Comparison of ENCODE assay signal across 8 cellular contexts in genomic region chr16:89490386-89491237, GRCh38. TPM values are rescaled to one million over a fixed set of nuclear protein-coding genes. Genes with fewer than 3 reads are reported as not detected.
DNase-seq lines count a peak whose midpoint lies in the region; ATAC-seq and TF ChIP-seq lines count a peak whose summit lies in the region.

Gene ANKRD11 (minus strand): TSS chr16:89490561. CDS start chr16:89317019, 173,542 bp downstream.

- H3K4me1 ChIP-seq in gastroesophageal sphincter = peaks cover 2 to 55% (median 21%) of the 10 kb centered on the region in 3 donors

- peak; percentile 98 for ATAC-seq in gastroesophageal sphincter

- H3K27ac Mint-ChIP-seq in HFFc6 = peak within 1 kb of the TSS; percentile 92
- H3K27ac Mint-ChIP-seq in activated naive CD4-positive, alpha-beta T cell treated with anti-CD3 and anti-CD28 coated beads, Interleukin-2, amount 10 ng/mL, durations not matched to agents 7 days and 5 days = peak within 1 kb of the TSS; percentile 98

- no peaks in the 10 kb centered on the region for H3K27me3 ChIP-seq in gastroesophageal sphincter

- H3K4me3 Mint-ChIP-seq in HFFc6 = peak within 1 kb of the TSS; percentile 94
- peak within 1 kb of the TSS; percentile 94 for H3K4me3 Mint-ChIP-seq in activated naive CD4-positive, alpha-beta T cell treated with anti-CD3 and anti-CD28 coated beads, Interleukin-2, amount 10 ng/mL, durations not matched to agents 7 days and 5 days

- peak within 1 kb of the TSS; percentile 83 for H3K9ac ChIP-seq in SK-N-MC (ENCODE audit: insufficient read length)

- peak within 1 kb of the TSS; percentile 83 for H3K27ac ChIP-seq in SK-N-MC
- H3K27ac ChIP-seq in gastroesophageal sphincter = peak within 1 kb of the TSS; percentile 95 to 100 (median 99)

- no peak for TF ChIP-seq CTCF in HFFc6 (IDR thresholded peaks at IDR 0.05)
- no peak for TF ChIP-seq CTCF in NB4 (IDR thresholded peaks at IDR 0.05; ENCODE audit: low read depth, low read length)
- TF ChIP-seq CTCF in gastroesophageal sphincter (IDR thresholded peaks at IDR 0.05) = peak in 2 of 4 experiments; percentile 20 to 23

- TF ChIP-seq EP300 in gastroesophageal sphincter (IDR thresholded peaks at IDR 0.05) = no peak

- peaks cover 8% of the 10 kb centered on the region for H3K27me3 Mint-ChIP-seq in HFFc6 (ENCODE audit: insufficient read depth)
- no peaks in the 10 kb centered on the region for H3K27me3 Mint-ChIP-seq in activated naive CD4-positive, alpha-beta T cell treated with anti-CD3 and anti-CD28 coated beads, Interleukin-2, amount 10 ng/mL, durations not matched to agents 7 days and 5 days

- H3K9me3 ChIP-seq in SK-N-MC (ENCODE audit: low read depth, low read length) (no peaks in the 10 kb centered on the region), gastroesophageal sphincter (no peaks in the 10 kb centered on the region)

- peaks cover 16% of the 10 kb centered on the region for H3K36me3 Mint-ChIP-seq in HFFc6 (ENCODE audit: low read depth)
- H3K36me3 Mint-ChIP-seq in activated naive CD4-positive, alpha-beta T cell treated with anti-CD3 and anti-CD28 coated beads, Interleukin-2, amount 10 ng/mL, durations not matched to agents 7 days and 5 days = peaks cover 25% of the 10 kb centered on the region

- TF ChIP-seq POLR2A in NB4 (IDR thresholded peaks at IDR 0.05; ENCODE audit: extremely low read depth, insufficient read length) (peak; percentile 57), gastroesophageal sphincter (IDR thresholded peaks at IDR 0.05) (peak; percentile 94 to 95)

- 0% methylated on average over 10 of the region's 105 CpGs; no CpG with 5 or more reads in 1 of the 2 donors for WGBS in gastroesophageal sphincter (ENCODE audit: low coverage in 1 of 2), 2 donors

- CTCF ChIA-PET in activated naive CD4-positive, alpha-beta T cell treated with anti-CD3 and anti-CD28 coated beads, Interleukin-2, amount 10 ng/mL, durations not matched to agents 7 days and 5 days (lab: Charles Lee) = no interaction called here

- H3K9me3 Mint-ChIP-seq in HFFc6 = no peaks in the 10 kb centered on the region
- H3K9me3 Mint-ChIP-seq in activated naive CD4-positive, alpha-beta T cell treated with anti-CD3 and anti-CD28 coated beads, Interleukin-2, amount 10 ng/mL, durations not matched to agents 7 days and 5 days = no peaks in the 10 kb centered on the region

- peaks cover 62% of the 10 kb centered on the region for H3K4me1 Mint-ChIP-seq in HFFc6 (ENCODE audit: low read depth)
- peaks cover 59% of the 10 kb centered on the region for H3K4me1 Mint-ChIP-seq in activated naive CD4-positive, alpha-beta T cell treated with anti-CD3 and anti-CD28 coated beads, Interleukin-2, amount 10 ng/mL, durations not matched to agents 7 days and 5 days

- DNase-seq in GM04503 (ENCODE audit: low read depth) = peak; percentile 97
- DNase-seq in HFFc6 = peak; percentile 100
- peak; percentile 100 for DNase-seq in NB4 (ENCODE audit: low read depth)
- peak; percentile 92 for DNase-seq in SK-N-MC (ENCODE audit: low read depth, low spot score)
- peak; percentile 99 for DNase-seq in activated naive CD4-positive, alpha-beta T cell treated with anti-CD3 and anti-CD28 coated beads, Interleukin-2, amount 10 ng/mL, durations not matched to agents 7 days and 5 days
- peak; percentile 98 for DNase-seq in non-pigmented ciliary epithelial cell (ENCODE audit: low read depth)
- DNase-seq in superior temporal gyrus (ENCODE audit: extremely low spot score) = peak; percentile 100

- 0 out of 2 replicates have a peak, but pooled peaks cover 3% of the 10 kb centered on the region for H3K36me3 ChIP-seq in SK-N-MC (ENCODE audit: insufficient read depth, low read length)
- peaks cover 0 to 10% of the 10 kb centered on the region in 2 donors for H3K36me3 ChIP-seq in gastroesophageal sphincter

- H3K4me3 ChIP-seq in NB4 (ENCODE audit: low read depth, low read length) (peak within 1 kb of the TSS; percentile 81), SK-N-MC (peak within 1 kb of the TSS; percentile 90), gastroesophageal sphincter (peak within 1 kb of the TSS; percentile 86 to 89)

RNA-seq across cellular contexts. Expression of gene ANKRD11, which starts in this region (rescaled TPM):
- total RNA-seq in HFFc6 (2021; fragmentation: NEBNext Ultra II Directional; extraction: Animal tissue kit (Norgen Biotek cat#: 25700)) = 100 to 1,000 TPM; 110 to 120 (median 116) TPM
- total RNA-seq in gastroesophageal sphincter = 100 to 1,000 TPM in 2 of 4 donors, 10 to 100 TPM in 2; 67.0 to 107 (median 88.9) TPM

Comparison
In these comparisons a context has a peak if more than half of its experiments do, and no peak if none do; other contexts are left out.
1. Peak in every context shown above with its lines: DNase-seq, ATAC-seq, H3K4me3 ChIP-seq and H3K27ac ChIP-seq.